1 cellular context compared by ENCODE assay signal in genomic region chr12:117190210-117190781, GRCh38.
TF ChIP-seq lines count a peak whose summit lies in the region.

Gene FBXO21, minus strand, starts transcription at chr12:117190470. Its CDS starts 14 bp downstream, at chr12:117190456.

TF ChIP-seq in K562, 482 proteins besides CTCF, POLR2A, EP300 and RAD21 (continued from another document):
- TF ChIP-seq ESRRA (IDR thresholded peaks at IDR 0.05; ENCODE audit: borderline replicate concordance, low read depth) (peak; percentile 30; the same call in 1 of the 2 replicates), HNRNPLL (IDR thresholded peaks at IDR 0.05; ENCODE audit: low read depth, low read length, poor library complexity, severe bottlenecking) (peak; percentile 31), HDAC1 (IDR thresholded peaks at IDR 0.05) (peak in 1 of 2 experiments; percentile 12; a peak in 2 of 4 replicates), NONO (IDR thresholded peaks at IDR 0.05; ENCODE audit: low read depth in 2 of 2, low read length in 1 of 2) (peak; percentile 58 to 89; a peak in 2 of 4 replicates), SRF (CRISPR knock-in tag; IDR thresholded peaks at IDR 0.05) (peak in 1 of 2 experiments; percentile 42; a peak in 1 of 4 replicates), TBP (optimal IDR thresholded peaks at IDR 0.05; ENCODE audit: low read depth, low read length) (peak; percentile 94), CBX3 (IDR thresholded peaks at IDR 0.05; ENCODE audit: borderline replicate concordance in 1 of 2, low read length in 2 of 2) (no peak), MYBL2 (IDR thresholded peaks at IDR 0.05; ENCODE audit: low read depth) (no peak), MYBL2 (CRISPR knock-in tag; IDR thresholded peaks at IDR 0.05; ENCODE audit: borderline replicate concordance) (no peak), RBFOX2 (IDR thresholded peaks at IDR 0.05; ENCODE audit: low read depth, low read length) (peak; percentile 99), EP400 (IDR thresholded peaks at IDR 0.05) (0 out of 2 replicates have a peak, but pooled peaks have one; percentile 35), SETDB1 (IDR thresholded peaks at IDR 0.05; ENCODE audit: low read length) (peak; percentile 38), CTBP1 (IDR thresholded peaks at IDR 0.05; ENCODE audit: borderline replicate concordance) (peak; percentile 85)
TF ChIP-seq in K562: peak in this region for 63.
